In the genomic region with DNA sequence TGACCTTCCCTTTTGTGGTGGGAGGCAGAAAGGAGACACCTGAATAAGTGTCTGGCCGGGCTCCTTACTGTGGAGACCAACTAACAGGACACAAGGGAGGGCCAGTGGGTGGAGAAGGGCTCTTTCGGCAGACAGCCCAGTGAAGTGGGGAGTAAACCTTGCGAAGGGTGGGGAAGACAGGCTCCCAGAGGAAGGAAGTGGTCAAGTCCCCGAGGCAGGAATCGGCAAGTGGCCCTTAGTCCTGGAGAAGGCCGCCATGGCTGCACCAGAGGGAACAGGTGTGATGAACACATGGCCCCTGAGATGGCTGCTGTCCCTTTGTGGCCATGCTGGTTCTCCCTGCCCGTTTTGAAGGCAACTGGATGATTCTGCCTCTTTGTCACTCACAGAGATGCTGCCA, we compare ENCODE assay signal across 32 cellular contexts.
"Had no signal": no experiment of that assay in that cellular context is flagged by ENCODE, and none has a peak within 500 bp of the region (broad histone marks: within the 10 kb centered on the region; RNA-seq: fewer than 3 reads in every experiment).

No MANE protein-coding gene starts in this region.

- H3K4me3 Mint-ChIP-seq: activated CD4-positive, alpha-beta memory T cell treated with anti-CD3 and anti-CD28 coated beads, Interleukin-2, amount 10 ng/mL, durations not matched to agents 7 days and 5 days; activated CD8-positive, alpha-beta memory T cell treated with anti-CD3 and anti-CD28 coated beads, Interleukin-2, amount 10 ng/mL, durations not matched to agents 7 days and 5 days; activated naive CD8-positive, alpha-beta T cell treated with anti-CD3 and anti-CD28 coated beads for 36 hours had no signal

- H3K27ac ChIP-seq: brain microvascular endothelial cell, PC-9, RWPE1, SK-N-MC, WERI-Rb-1 had no signal

- H3K36me3 Mint-ChIP-seq: activated CD8-positive, alpha-beta memory T cell treated with anti-CD3 and anti-CD28 coated beads, Interleukin-2, amount 10 ng/mL, durations not matched to agents 7 days and 5 days; activated naive CD8-positive, alpha-beta T cell treated with anti-CD3 and anti-CD28 coated beads for 36 hours had no signal

- H3K27me3 ChIP-seq: brain microvascular endothelial cell had no signal

- H3K27ac Mint-ChIP-seq: activated CD4-positive, alpha-beta memory T cell treated with anti-CD3 and anti-CD28 coated beads, Interleukin-2, amount 10 ng/mL, durations not matched to agents 7 days and 5 days; activated CD8-positive, alpha-beta memory T cell treated with anti-CD3 and anti-CD28 coated beads, Interleukin-2, amount 10 ng/mL, durations not matched to agents 7 days and 5 days; activated naive CD8-positive, alpha-beta T cell treated with anti-CD3 and anti-CD28 coated beads for 36 hours had no signal

- ATAC-seq: activated CD8-positive, alpha-beta memory T cell treated with anti-CD3 and anti-CD28 coated beads, Interleukin-2, amount 10 ng/mL, durations not matched to agents 7 days and 5 days; K562 had no signal

- DNase-seq: activated CD4-positive, alpha-beta memory T cell treated with anti-CD3 and anti-CD28 coated beads, Interleukin-2, amount 10 ng/mL, durations not matched to agents 7 days and 5 days; activated CD4-positive, alpha-beta T cell treated with anti-CD3 and anti-CD28 coated beads for 1 hour; activated CD4-positive, alpha-beta T cell treated with anti-CD3 and anti-CD28 coated beads for 48 hours; activated CD4-positive, CD25-positive, alpha-beta regulatory T cell; activated CD8-positive, alpha-beta memory T cell treated with anti-CD3 and anti-CD28 coated beads for 24 hours; activated CD8-positive, alpha-beta memory T cell treated with anti-CD3 and anti-CD28 coated beads, Interleukin-2, amount 10 ng/mL, durations not matched to agents 7 days and 5 days; activated CD8-positive, alpha-beta memory T cell treated with anti-CD3 and anti-CD28 coated beads, Interleukin-2, amount 50 U/mL, for 48 hours; activated effector memory CD4-positive, alpha-beta T cell treated with Interleukin-2 at 50 U/mL for 16 hours; activated naive CD4-positive, alpha-beta T cell; activated naive CD4-positive, alpha-beta T cell treated with anti-CD3 and anti-CD28 coated beads, Interleukin-2, amount 50 U/mL, for 16 hours; activated naive CD8-positive, alpha-beta T cell treated with anti-CD3 and anti-CD28 coated beads for 36 hours; activated T-cell treated with anti-CD3 and anti-CD28 coated beads, Interleukin-2, amount 50 U/mL, for 48 hours; amniotic stem cell; aorta; brain microvascular endothelial cell; NCI-H1092 treated with DMSO at 0.1 percent for 48 hours; NCI-H1417; NCI-H146; NCI-H187; NCI-H2029 treated with DMSO at 0.1 percent for 48 hours; NCI-H2107; NCI-H2171; NCI-H510A; NCI-H526; NCI-H748 treated with DMSO at 0.1 percent for 48 hours; PC-9; Right ventricle myocardium superior; T1000; WERI-Rb-1 had no signal

- H3K4me3 ChIP-seq: K562, PC-9, SK-N-MC had no signal

- H3K4me1 Mint-ChIP-seq: activated CD4-positive, alpha-beta memory T cell treated with anti-CD3 and anti-CD28 coated beads, Interleukin-2, amount 10 ng/mL, durations not matched to agents 7 days and 5 days; activated CD8-positive, alpha-beta memory T cell treated with anti-CD3 and anti-CD28 coated beads, Interleukin-2, amount 10 ng/mL, durations not matched to agents 7 days and 5 days; activated naive CD8-positive, alpha-beta T cell treated with anti-CD3 and anti-CD28 coated beads for 36 hours had no signal

- H3K27me3 Mint-ChIP-seq: activated CD4-positive, alpha-beta memory T cell treated with anti-CD3 and anti-CD28 coated beads, Interleukin-2, amount 10 ng/mL, durations not matched to agents 7 days and 5 days; activated CD8-positive, alpha-beta memory T cell treated with anti-CD3 and anti-CD28 coated beads, Interleukin-2, amount 10 ng/mL, durations not matched to agents 7 days and 5 days; activated naive CD8-positive, alpha-beta T cell treated with anti-CD3 and anti-CD28 coated beads for 36 hours had no signal

- H3K4me2 ChIP-seq: PC-9 had no signal

- H2AFZ ChIP-seq: PC-9 had no signal

- H3K9me3 Mint-ChIP-seq: activated CD4-positive, alpha-beta memory T cell treated with anti-CD3 and anti-CD28 coated beads, Interleukin-2, amount 10 ng/mL, durations not matched to agents 7 days and 5 days; activated naive CD8-positive, alpha-beta T cell treated with anti-CD3 and anti-CD28 coated beads for 36 hours had no signal

- H3K36me3 ChIP-seq: brain microvascular endothelial cell, WERI-Rb-1 had no signal
